In genomic region chr2:156343096-156343939, GRCh38 we compare ENCODE assay signal across 8 cellular contexts. TPM values are rescaled to one million over a fixed set of nuclear protein-coding genes. Genes with fewer than 3 reads are reported as not detected.
DNase-seq lines count a peak whose midpoint lies in the region; ATAC-seq, FAIRE-seq and TF ChIP-seq lines count a peak whose summit lies in the region.

No MANE protein-coding gene starts in this region.

- TF ChIP-seq CTCF in heart right ventricle (IDR thresholded peaks at IDR 0.05) (no peak), MCF 10A (IDR thresholded peaks at IDR 0.05; ENCODE audit: unreplicated experiment) (no peak), mesothelial cell of epicardium (IDR thresholded peaks at IDR 0.05; ENCODE audit: unreplicated experiment) (no peak), D721Med (IDR thresholded peaks at IDR 0.05; ENCODE audit: insufficient read depth, missing control alignments) (no peak)

- peak overlapping the region; percentile 91 for H3K4me3 Mint-ChIP-seq in MCF 10A (ENCODE audit: unreplicated experiment)
- peak overlapping the region; percentile 76 for H3K4me3 Mint-ChIP-seq in mesothelial cell of epicardium

- peaks cover 19% of the 10 kb centered on the region for H3K4me1 Mint-ChIP-seq in MCF 10A (ENCODE audit: insufficient read depth, unreplicated experiment)
- peaks cover 14% of the 10 kb centered on the region for H3K4me1 Mint-ChIP-seq in mesothelial cell of epicardium

- no peaks in the 10 kb centered on the region for H3K36me3 ChIP-seq in heart right ventricle

- no TSS peak for BruUV-seq in MCF 10A (replicated peaks; lab: Mats Ljungman, UMichigan)

- H3K4me1 ChIP-seq in heart right ventricle = peaks cover 0 to 43% (median 27%) of the 10 kb centered on the region in 9 donors

- no peaks in the 10 kb centered on the region for H3K27me3 Mint-ChIP-seq in MCF 10A (ENCODE audit: insufficient read depth, unreplicated experiment)
- no peaks in the 10 kb centered on the region for H3K27me3 Mint-ChIP-seq in mesothelial cell of epicardium (ENCODE audit: low read depth)

- no peak for FAIRE-seq in D721Med (lab: Jason Lieb, UNC)

- DNase-seq in heart right ventricle (no peak), left ventricle myocardium superior (no peak), MCF 10A (ENCODE audit: unreplicated experiment) (no peak), mesothelial cell of epicardium (ENCODE audit: low spot score in 2 of 2, unreplicated experiment in 2 of 2) (no peak), D721Med (ENCODE audit: insufficient read length, low spot score) (no peak), cerebellar cortex (ENCODE audit: low spot score) (no peak), 8988T (no peak), NCI-H446 treated with DMSO at 0.1 percent for 48 hours (lab: John Stamatoyannopoulos, UW) (no peak)

- peak overlapping the region; percentile 99 to 100 (median 100) for H3K27ac ChIP-seq in heart right ventricle

- peak overlapping the region in 9 of 10 donors; percentile 70 to 96 (median 88) for H3K4me3 ChIP-seq in heart right ventricle

- H3K27ac Mint-ChIP-seq in MCF 10A (ENCODE audit: low read depth, unreplicated experiment) (peak overlapping the region; percentile 98), mesothelial cell of epicardium (peak overlapping the region; percentile 89)

- POLR2A ChIA-PET in MCF 10A (lab: Yijun Ruan, JAX) = interaction anchor here (0.7 to 6.8 kb wide), 15 partner anchors 9 to 900 kb away, joined by 3 to 90 read pairs (median 7); partner anchors contain the start of genes GPD2 and NR4A2

- intact Hi-C loops in heart right ventricle (cut with DNase I) (loop anchor here in 8 of 10 donors (2.0 to 10.0 kb wide), 10 partner anchors 51 to 249 kb away; partner anchors contain the start of gene GPD2 (in 5 of the 8)), left ventricle myocardium superior (cut with micrococcal nuclease) (loop anchor here (5.0 to 10.0 kb wide), 2 partner anchors 54 to 231 kb away; no protein-coding TSS in a partner anchor), MCF 10A (cut with micrococcal nuclease) (no loop called here)

- H3K9me3 ChIP-seq in heart right ventricle = no peaks in the 10 kb centered on the region

- H3K9me3 Mint-ChIP-seq in MCF 10A (ENCODE audit: unreplicated experiment) (no peaks in the 10 kb centered on the region), mesothelial cell of epicardium (no peaks in the 10 kb centered on the region)

- ATAC-seq in heart right ventricle (no peak), left ventricle myocardium superior (no peak)

- CTCF ChIA-PET in MCF 10A (lab: Yijun Ruan, JAX) = interaction anchor here (0.5 to 2.2 kb wide), 7 partner anchors 8 to 963 kb away, joined by 3 to 6 read pairs (median 5); no protein-coding TSS in a partner anchor

- H3K36me3 Mint-ChIP-seq in MCF 10A (ENCODE audit: insufficient read depth, unreplicated experiment) (peaks cover 5% of the 10 kb centered on the region), mesothelial cell of epicardium (no peaks in the 10 kb centered on the region)

- no peaks in the 10 kb centered on the region for H3K27me3 ChIP-seq in heart right ventricle

- WGBS in heart right ventricle, 2 donors = 45 to 48% methylated on average over 6 of the region's 6 CpGs

RNA-seq across cellular contexts. Expression of gene NR4A2, which starts 10.8 kb away (rescaled TPM):
- total RNA-seq in heart right ventricle = 10 to 100 TPM in 2 of 10 donors, 1 to 10 TPM in 8; 1.2 to 31.2 (median 5.3) TPM
- 1 to 10 TPM; 1.1 to 6.3 TPM for polyA plus RNA-seq in heart right ventricle
- total RNA-seq in left ventricle myocardium superior = 1.4 TPM
- total RNA-seq in MCF 10A (2022) = 1.4 and 2.6 TPM in 2 replicates
- total RNA-seq in mesothelial cell of epicardium = 1.6 to 2.1 TPM (median 1.7 TPM) in 3 replicates
